2 cellular contexts compared by ENCODE assay signal in the genomic region with DNA sequence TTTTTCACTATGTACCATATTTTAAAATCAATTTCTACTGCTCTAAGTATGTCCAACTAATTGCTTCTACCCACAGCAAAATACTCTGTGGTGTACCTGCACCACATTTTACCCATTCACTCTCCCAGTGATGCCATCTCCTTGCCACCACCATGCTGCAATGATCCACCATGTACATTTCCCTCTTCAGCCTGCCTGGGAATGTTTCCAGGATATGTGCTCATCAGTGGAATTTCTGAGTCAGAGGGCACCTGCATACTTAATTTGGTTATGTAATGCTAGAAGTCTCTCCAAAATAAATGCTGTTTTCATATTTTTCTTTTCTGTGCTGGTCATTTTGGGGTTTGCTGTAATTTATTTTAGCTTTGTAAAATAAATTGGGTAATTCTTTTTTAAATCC.
TF ChIP-seq lines count a peak whose summit lies in the region.

No MANE protein-coding gene starts in this region.

TF ChIP-seq in liver, 16 proteins besides CTCF, POLR2A, EP300 and RAD21:
- peak; percentile 16 for TF ChIP-seq SP1 (IDR thresholded peaks at IDR 0.05)
- no peak for TF ChIP-seq HNF4G (IDR thresholded peaks at IDR 0.05)
- TF ChIP-seq FOXA2 (IDR thresholded peaks at IDR 0.05): peak; percentile 13
- peak; percentile 86 for TF ChIP-seq YY1 (IDR thresholded peaks at IDR 0.05)
- TF ChIP-seq EGR1 (IDR thresholded peaks at IDR 0.05; ENCODE audit: low read depth in 2 of 2): peak; percentile 58 to 98
- TF ChIP-seq ZBTB33 (IDR thresholded peaks at IDR 0.05): peak; percentile 37
- peak; percentile 23 to 78 for TF ChIP-seq GABPA (IDR thresholded peaks at IDR 0.05 in 1 of 2, conservative IDR thresholded peaks at IDR 0.05 in 1 of 2)
- TF ChIP-seq ATF3 (IDR thresholded peaks at IDR 0.05): peak; percentile 99
- TF ChIP-seq NR2F2 (IDR thresholded peaks at IDR 0.05): no peak
- TF ChIP-seq, protein P1, sequence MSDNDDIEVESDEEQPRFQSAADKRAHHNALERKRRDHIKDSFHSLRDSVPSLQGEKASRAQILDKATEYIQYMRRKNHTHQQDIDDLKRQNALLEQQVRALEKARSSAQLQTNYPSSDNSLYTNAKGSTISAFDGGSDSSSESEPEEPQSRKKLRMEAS (IDR thresholded peaks at IDR 0.05): peak; percentile 53
- peak; percentile 100 for TF ChIP-seq JUND (IDR thresholded peaks at IDR 0.05)
- TF ChIP-seq TAF1 (conservative IDR thresholded peaks at IDR 0.05): no peak
- TF ChIP-seq FOXA1 (IDR thresholded peaks at IDR 0.05): peak; percentile 17
- TF ChIP-seq HNF4A (conservative IDR thresholded peaks at IDR 0.05): peak; percentile 43 to 74
- TF ChIP-seq RXRA (IDR thresholded peaks at IDR 0.05): peak; percentile 32 to 48
- no peak for TF ChIP-seq REST (IDR thresholded peaks at IDR 0.05)

TF ChIP-seq in HepG2, 621 proteins besides CTCF, POLR2A, EP300 and RAD21:
- no peak for TF ChIP-seq GZF1 (CRISPR knock-in tag; IDR thresholded peaks at IDR 0.05)
- no peak for TF ChIP-seq TBL1XR1 (IDR thresholded peaks at IDR 0.05; ENCODE audit: borderline replicate concordance, low read length, partially characterized antibody)
